In genomic region chr6:32941412-32941784, GRCh38 we compare ENCODE assay signal across 8 cellular contexts. TPM values are rescaled to one million over a fixed set of nuclear protein-coding genes. Genes with fewer than 3 reads are reported as not detected.
DNase-seq lines count a peak whose midpoint lies in the region; ATAC-seq and TF ChIP-seq lines count a peak whose summit lies in the region.

No MANE protein-coding gene starts in this region.

- no peaks in the 10 kb centered on the region for H3K9me3 Mint-ChIP-seq in WTC11
- no peaks in the 10 kb centered on the region for H3K9me3 Mint-ChIP-seq in stimulated activated effector memory CD8-positive, alpha-beta T cell treated with anti-CD3 and anti-CD28 coated beads, Interleukin-12 subunit alpha, Interleukin-12 subunit beta, amount 100 ng/mL, for 72 hours

- ATAC-seq in HG03025 (IDR thresholded peaks at IDR 0.05; ENCODE audit: low FRiP score, unreplicated experiment): peak; percentile 31
- peak; percentile 39 for ATAC-seq in WTC11
- ATAC-seq in esophagus mucosa: peak; percentile 58
- peak; percentile 91 for ATAC-seq in stimulated activated effector memory CD8-positive, alpha-beta T cell treated with anti-CD3 and anti-CD28 coated beads, Interleukin-12 subunit alpha, Interleukin-12 subunit beta, amount 100 ng/mL, for 72 hours

- no peaks in the 10 kb centered on the region for H3K36me3 ChIP-seq in brain microvascular endothelial cell (replicated peaks)

- peaks cover 13% of the 10 kb centered on the region for H3K4me1 Mint-ChIP-seq in WTC11
- H3K4me1 Mint-ChIP-seq in stimulated activated effector memory CD8-positive, alpha-beta T cell treated with anti-CD3 and anti-CD28 coated beads, Interleukin-12 subunit alpha, Interleukin-12 subunit beta, amount 100 ng/mL, for 72 hours: peaks cover 59% of the 10 kb centered on the region

- POLR2A ChIA-PET in WTC11 (lab: Charles Lee): interaction anchor here (1.7 kb wide), 1 partner anchor 30 kb away, joined by 9 read pairs; no protein-coding TSS in a partner anchor

- H3K27me3 ChIP-seq in brain microvascular endothelial cell (replicated peaks): peaks cover 15% of the 10 kb centered on the region

- peaks cover 11% of the 10 kb centered on the region for H3K27me3 Mint-ChIP-seq in WTC11 (ENCODE audit: low read depth)

- no peak overlapping the region for H3K27ac ChIP-seq in brain microvascular endothelial cell

- H3K4me3 ChIP-seq in brain microvascular endothelial cell (ENCODE audit: low read depth, low read length): no peak overlapping the region

- CTCF ChIA-PET in WTC11 (lab: Charles Lee): interaction anchor here (1.3 to 6.1 kb wide), 6 partner anchors 9 to 103 kb away, joined by 6 to 82 read pairs (median 18); partner anchors contain the start of genes HLA-DMA and TAP2

- H3K27ac Mint-ChIP-seq in WTC11: peak overlapping the region; percentile 67
- peak overlapping the region; percentile 94 for H3K27ac Mint-ChIP-seq in stimulated activated effector memory CD8-positive, alpha-beta T cell treated with anti-CD3 and anti-CD28 coated beads, Interleukin-12 subunit alpha, Interleukin-12 subunit beta, amount 100 ng/mL, for 72 hours

- H3K4me3 Mint-ChIP-seq in WTC11: no peak overlapping the region
- peak overlapping the region; percentile 74 for H3K4me3 Mint-ChIP-seq in stimulated activated effector memory CD8-positive, alpha-beta T cell treated with anti-CD3 and anti-CD28 coated beads, Interleukin-12 subunit alpha, Interleukin-12 subunit beta, amount 100 ng/mL, for 72 hours

- TF ChIP-seq CTCF in WTC11 (IDR thresholded peaks at IDR 0.05): no peak
- no peak for TF ChIP-seq CTCF in brain microvascular endothelial cell (IDR thresholded peaks at IDR 0.05; ENCODE audit: low read depth, low read length, missing control alignments)

- in situ Hi-C loops in brain microvascular endothelial cell (cut with HindIII; ENCODE audit: low pct_ligation_motif_present, low sequenced_read_pairs): no loop called here

- H3K36me3 Mint-ChIP-seq in WTC11: no peaks in the 10 kb centered on the region
- peaks cover 9% of the 10 kb centered on the region for H3K36me3 Mint-ChIP-seq in stimulated activated effector memory CD8-positive, alpha-beta T cell treated with anti-CD3 and anti-CD28 coated beads, Interleukin-12 subunit alpha, Interleukin-12 subunit beta, amount 100 ng/mL, for 72 hours

- DNase-seq in activated gamma-delta T cell treated with Interleukin-2 at 50 U/mL for 16 hours (peak; percentile 57), activated gamma-delta T cell (lab: John Stamatoyannopoulos, UW) (no peak), WTC11 (ENCODE audit: low spot score) (no peak), brain microvascular endothelial cell (no peak), GM19240 (ENCODE audit: insufficient read length, low spot score) (no peak)
- peak in 1 of 2 donors; percentile 75 for DNase-seq in stimulated activated effector memory CD8-positive, alpha-beta T cell treated with anti-CD3 and anti-CD28 coated beads, Interleukin-12 subunit alpha, Interleukin-12 subunit beta, amount 100 ng/mL, for 72 hours (ENCODE audit: low spot score in 2 of 2)

TF ChIP-seq in WTC11, 78 proteins besides CTCF, POLR2A, EP300 and RAD21:
- TF ChIP-seq ARID4B (CRISPR knock-in tag; IDR thresholded peaks at IDR 0.05; ENCODE audit: borderline replicate concordance) (no peak), HMGXB4 (CRISPR knock-in tag; IDR thresholded peaks at IDR 0.05) (no peak), STAT6 (CRISPR knock-in tag; conservative IDR thresholded peaks at IDR 0.05; ENCODE audit: low read depth) (no peak), SP1 (CRISPR knock-in tag; conservative IDR thresholded peaks at IDR 0.05) (no peak), JUN (CRISPR knock-in tag; IDR thresholded peaks at IDR 0.05) (no peak), ZNF317 (CRISPR knock-in tag; IDR thresholded peaks at IDR 0.05; ENCODE audit: borderline replicate concordance, low read depth) (no peak)
TF ChIP-seq in WTC11: peak in this region for 0.

RNA-seq across cellular contexts. Expression of gene HLA-DMB, which starts 0.6 kb away (rescaled TPM):
- total RNA-seq in WTC11 (2021) (1.1 to 2.7 TPM (median 2.3 TPM) in 3 replicates), esophagus mucosa (5.5 TPM)

RNA-seq across cellular contexts. Expression of gene HLA-DMA, which starts 11.5 kb away (rescaled TPM):
- total RNA-seq in WTC11 (2021): 6.0 to 9.3 TPM (median 6.6 TPM) in 3 replicates
- total RNA-seq in esophagus mucosa: 16.2 TPM

RNA-seq across cellular contexts. Expression of gene BRD2, which starts 27.0 kb away (rescaled TPM):
- total RNA-seq in WTC11 (2021) (206 to 222 TPM (median 214 TPM) in 3 replicates), esophagus mucosa (99.3 TPM)

Comparison
In these comparisons a context has a peak if more than half of its experiments do, and no peak if none do; other contexts are left out.
1. ATAC-seq: peak in every context shown above with its lines; median percentile 91 in stimulated activated effector memory CD8-positive, alpha-beta T cell treated with anti-CD3 and anti-CD28 coated beads, Interleukin-12 subunit alpha, Interleukin-12 subunit beta, amount 100 ng/mL, for 72 hours; 58 in esophagus mucosa; 39 in WTC11; 31 in HG03025.